12 cellular contexts compared by ENCODE assay signal in genomic region chr17:43995150-43995471, GRCh38. TPM values are rescaled to one million over a fixed set of nuclear protein-coding genes. Genes with fewer than 3 reads are reported as not detected.
DNase-seq lines count a peak whose midpoint lies in the region; ATAC-seq and TF ChIP-seq lines count a peak whose summit lies in the region.
"Had no signal": no experiment of that assay in that cellular context is flagged by ENCODE, and none has a peak within 500 bp of the region (broad histone marks: within the 10 kb centered on the region; RNA-seq: fewer than 3 reads in every experiment).

No MANE protein-coding gene starts in this region.

- no peak overlapping the region for H3K27ac ChIP-seq in GM23248
- H3K27ac ChIP-seq in endodermal cell (ENCODE audit: low read depth, low read length) = no peak overlapping the region
- no peak overlapping the region for H3K27ac ChIP-seq in psoas muscle
- H3K27ac ChIP-seq in gastroesophageal sphincter = no peak overlapping the region
- H3K27ac ChIP-seq: adrenal gland had no signal

- no peak for ATAC-seq in psoas muscle
- ATAC-seq in gastroesophageal sphincter = no peak

- in situ Hi-C loops in GM23248 (cut with MboI) = no loop called here

- DNase-seq in GM23248 (no peak), NT2/D1 (ENCODE audit: low read depth, low spot score) (no peak), endodermal cell (no peak), psoas muscle (no peak), dermis blood vessel endothelial cell (no peak), epidermal melanocyte (ENCODE audit: insufficient read length, low spot score) (no peak)
- DNase-seq: NCI-H2081 treated with DMSO at 0.1 percent for 48 hours had no signal

- no peak for TF ChIP-seq EP300 in gastroesophageal sphincter (IDR thresholded peaks at IDR 0.05)

- H3K4me1 Mint-ChIP-seq in endodermal cell = peaks cover 4% of the 10 kb centered on the region

- H3K79me2 ChIP-seq in GM23248 (ENCODE audit: insufficient read depth) = no peaks in the 10 kb centered on the region

- no peaks in the 10 kb centered on the region for H4K20me1 ChIP-seq in GM23248 (ENCODE audit: insufficient read depth)

- no peak for TF ChIP-seq POLR2A in gastroesophageal sphincter (IDR thresholded peaks at IDR 0.05)

- H3K4me1 ChIP-seq in GM23248 (ENCODE audit: insufficient read depth) = peaks cover 6% of the 10 kb centered on the region; the same call in 1 of the 2 replicates
- peaks cover 3% of the 10 kb centered on the region for H3K4me1 ChIP-seq in NT2/D1 (ENCODE audit: insufficient read depth, insufficient read length)
- no peaks in the 10 kb centered on the region for H3K4me1 ChIP-seq in endodermal cell (ENCODE audit: control insufficient read depth, insufficient read depth, low read length)
- peaks cover 6% of the 10 kb centered on the region for H3K4me1 ChIP-seq in psoas muscle
- peaks cover 0 to 13% (median 4%) of the 10 kb centered on the region in 3 donors for H3K4me1 ChIP-seq in gastroesophageal sphincter

- peak overlapping the region; percentile 86 for H2AFZ ChIP-seq in GM23248

- TF ChIP-seq CTCF in endodermal cell (conservative IDR thresholded peaks at IDR 0.05) (no peak), psoas muscle (IDR thresholded peaks at IDR 0.05) (no peak), gastroesophageal sphincter (IDR thresholded peaks at IDR 0.05) (no peak)

- peaks cover 12% of the 10 kb centered on the region for H3F3A ChIP-seq in GM23248 (ENCODE audit: insufficient read depth)

- WGBS in GM23248 (ENCODE audit: low coverage in 1 of 2, low lambda C conversion rate in 2 of 2, missing lambda C conversion rate in 2 of 2), 2 experiments = 21 to 22% methylated on average over 12 of the region's 12 CpGs
- WGBS in endodermal cell (ENCODE audit: insufficient coverage in 1 of 2, insufficient read length in 1 of 2), 2 experiments = 25 to 43% methylated on average over 4 to 11 of the region's 12 CpGs
- 21 to 26% (median 22%) methylated on average over 12 of the region's 12 CpGs for WGBS in psoas muscle, 3 donors
- WGBS in gastroesophageal sphincter (ENCODE audit: low coverage in 1 of 2), 2 donors = 0 to 15% methylated on average over 4 to 12 of the region's 12 CpGs

- H3K9me3 Mint-ChIP-seq in endodermal cell = no peaks in the 10 kb centered on the region

- no peak overlapping the region for H3K4me3 ChIP-seq in GM23248
- peak overlapping the region; percentile 58 for H3K4me3 ChIP-seq in NT2/D1 (ENCODE audit: insufficient read length, low read depth)
- peak overlapping the region; percentile 56 for H3K4me3 ChIP-seq in endodermal cell (ENCODE audit: low read length)
- H3K4me3 ChIP-seq in psoas muscle = peak overlapping the region; percentile 52
- H3K4me3 ChIP-seq in gastroesophageal sphincter = peak overlapping the region in 1 of 2 donors; percentile 35
- H3K4me3 ChIP-seq: lung had no signal

- H3K36me3 Mint-ChIP-seq in endodermal cell (ENCODE audit: low read depth) = no peaks in the 10 kb centered on the region

- no peaks in the 10 kb centered on the region for H3K36me3 ChIP-seq in GM23248 (ENCODE audit: low read depth)
- H3K36me3 ChIP-seq in NT2/D1 (ENCODE audit: insufficient read depth, insufficient read length, low read length) = no peaks in the 10 kb centered on the region
- no peaks in the 10 kb centered on the region for H3K36me3 ChIP-seq in endodermal cell (ENCODE audit: control insufficient read depth, insufficient read depth, low read length)
- no peaks in the 10 kb centered on the region for H3K36me3 ChIP-seq in psoas muscle (ENCODE audit: insufficient read depth in 1 of 2, low read depth in 1 of 2)
- H3K36me3 ChIP-seq in gastroesophageal sphincter = no peaks in the 10 kb centered on the region
- H3K36me3 ChIP-seq: adrenal gland had no signal

- no peaks in the 10 kb centered on the region for H3K9me3 ChIP-seq in GM23248 (ENCODE audit: low read depth)
- no peaks in the 10 kb centered on the region for H3K9me3 ChIP-seq in NT2/D1 (ENCODE audit: insufficient read depth, low read length)
- no peaks in the 10 kb centered on the region for H3K9me3 ChIP-seq in endodermal cell (ENCODE audit: control insufficient read depth, low read length)
- no peaks in the 10 kb centered on the region for H3K9me3 ChIP-seq in psoas muscle
- no peaks in the 10 kb centered on the region for H3K9me3 ChIP-seq in gastroesophageal sphincter
- H3K9me3 ChIP-seq: adrenal gland had no signal

- H3K9me2 ChIP-seq in GM23248 (ENCODE audit: insufficient read depth) = no peaks in the 10 kb centered on the region

- H3K27me3 ChIP-seq in GM23248 (replicated peaks; ENCODE audit: insufficient read depth) (no peaks in the 10 kb centered on the region), NT2/D1 (ENCODE audit: insufficient read depth, insufficient read length) (no peaks in the 10 kb centered on the region), endodermal cell (ENCODE audit: control insufficient read depth, insufficient read depth, low read length, poor library complexity, severe bottlenecking) (peaks cover 6% of the 10 kb centered on the region), psoas muscle (ENCODE audit: insufficient read depth in 3 of 3, low read length in 2 of 3) (peaks cover 0 to 23% (median 2%) of the 10 kb centered on the region in 3 donors), gastroesophageal sphincter (peaks cover 6% of the 10 kb centered on the region)
- H3K27me3 ChIP-seq: adrenal gland had no signal

- peak overlapping the region; percentile 42 for H3K4me3 Mint-ChIP-seq in endodermal cell

- no peak overlapping the region for H3K27ac Mint-ChIP-seq in endodermal cell

- H3K4me2 ChIP-seq in GM23248 (ENCODE audit: unreplicated experiment) = peak overlapping the region; percentile 79

- peaks cover 20% of the 10 kb centered on the region for H3K27me3 Mint-ChIP-seq in endodermal cell (ENCODE audit: insufficient read depth)

- H3K9ac ChIP-seq in GM23248 = peak overlapping the region; percentile 62; the same call in 1 of the 2 replicates
- H3K9ac ChIP-seq in NT2/D1 (ENCODE audit: insufficient read length, low read depth) = no peak overlapping the region
- H3K9ac ChIP-seq in endodermal cell (ENCODE audit: extremely low read depth, low read length, poor library complexity, severe bottlenecking) = no peak overlapping the region

- intact Hi-C loops in psoas muscle (cut with DNase I) = loop anchor here in 1 of 2 donors (1.0 kb wide), 1 partner anchor 118 kb away; no protein-coding TSS in a partner anchor

RNA-seq across cellular contexts. Expression of gene NAGS, which starts 9.3 kb away (rescaled TPM):
- total RNA-seq in GM23248 (2014; rRNA removed; shearing (Covaris generic)) = 1.8 and 2.8 TPM in 2 replicates
- polyA plus RNA-seq in GM23248 (2016; fragmentation: Nextera tagmentation; extraction: Ambion mirVana) (1.6 and 2.3 TPM in 2 replicates), psoas muscle (10 to 100 TPM in 1 of 3 donors, under 1 TPM in 2; 0.10 to 13.5 (median 0.11) TPM)
- total RNA-seq in endodermal cell (1 to 10 TPM; 1.4 to 2.1 TPM), psoas muscle (under 1 TPM in 2 of 4 donors, not detected in 2; 0.20 to 0.28 TPM), dermis blood vessel endothelial cell (6.8 and 10.0 TPM in 2 replicates), gastroesophageal sphincter (1 to 10 TPM in 2 of 4 donors, under 1 TPM in 2; 0.62 to 3.0 (median 1.0) TPM)
- polyA plus RNA-seq in endodermal cell (2013, experiment 1 of 2) = 1.2 TPM
- 0.99 TPM for polyA plus RNA-seq in endodermal cell (2013, experiment 2 of 2)

RNA-seq across cellular contexts. Expression of gene TMEM101, which starts 19.7 kb away (rescaled TPM):
- total RNA-seq in GM23248 (2014; rRNA removed; shearing (Covaris generic)) = 25.5 and 45.4 TPM in 2 replicates
- polyA plus RNA-seq in GM23248 (2016; fragmentation: Nextera tagmentation; extraction: Ambion mirVana) (24.4 and 25.0 TPM in 2 replicates), psoas muscle (10 to 100 TPM; 22.2 to 52.6 (median 42.4) TPM)
- total RNA-seq in endodermal cell (10 to 100 TPM; 27.2 to 27.7 TPM), psoas muscle (10 to 100 TPM; 13.2 to 25.4 (median 18.3) TPM), dermis blood vessel endothelial cell (85.2 and 117 TPM in 2 replicates), gastroesophageal sphincter (10 to 100 TPM; 27.6 to 39.8 (median 33.6) TPM)
- 33.9 TPM for polyA plus RNA-seq in endodermal cell (2013, experiment 1 of 2)
- polyA plus RNA-seq in endodermal cell (2013, experiment 2 of 2) = 27.7 TPM

RNA-seq across cellular contexts. Expression of gene PYY, which starts 41.4 kb away (rescaled TPM):
- not detected in 2 replicates for total RNA-seq in GM23248 (2014; rRNA removed; shearing (Covaris generic))
- not detected in 2 replicates for polyA plus RNA-seq in GM23248 (2016; fragmentation: Nextera tagmentation; extraction: Ambion mirVana)
- total RNA-seq in endodermal cell = 1 to 10 TPM; 1.3 to 1.4 TPM
- not detected for polyA plus RNA-seq in endodermal cell (2013, experiment 1 of 2)
- not detected for polyA plus RNA-seq in endodermal cell (2013, experiment 2 of 2)
- total RNA-seq in psoas muscle = not detected
- polyA plus RNA-seq in psoas muscle = not detected
- total RNA-seq in dermis blood vessel endothelial cell = not detected in 2 replicates
- not detected for total RNA-seq in gastroesophageal sphincter
- total RNA-seq: pulmonary artery endothelial cell; T-helper 1 cell treated with Interleukin-12 subunit alpha and Interleukin-12 subunit beta and Interleukin-4 antibody, amounts not matched to agents 30 ng/mL and 1 ng/mL, for 36 hours had no signal
- polyA plus RNA-seq: adrenal gland had no signal

RNA-seq across cellular contexts. Expression of gene PPY, which starts 52.8 kb away (rescaled TPM):
- total RNA-seq in GM23248 (2014; rRNA removed; shearing (Covaris generic)) = not detected in 2 replicates
- polyA plus RNA-seq in GM23248 (2016; fragmentation: Nextera tagmentation; extraction: Ambion mirVana) = not detected in 2 replicates
- not detected for total RNA-seq in endodermal cell
- polyA plus RNA-seq in endodermal cell (2013, experiment 1 of 2) = not detected
- polyA plus RNA-seq in endodermal cell (2013, experiment 2 of 2) = not detected
- not detected for total RNA-seq in psoas muscle
- not detected for polyA plus RNA-seq in psoas muscle
- total RNA-seq in dermis blood vessel endothelial cell = not detected in 2 replicates
- not detected for total RNA-seq in gastroesophageal sphincter
- total RNA-seq: adrenal gland; lung; pulmonary artery endothelial cell; T-helper 1 cell treated with Interleukin-12 subunit alpha and Interleukin-12 subunit beta and Interleukin-4 antibody, amounts not matched to agents 30 ng/mL and 1 ng/mL, for 36 hours had no signal
- polyA plus RNA-seq: adrenal gland, lung had no signal
